Comparison of ENCODE assay signal across 2 cellular contexts in the genomic region with DNA sequence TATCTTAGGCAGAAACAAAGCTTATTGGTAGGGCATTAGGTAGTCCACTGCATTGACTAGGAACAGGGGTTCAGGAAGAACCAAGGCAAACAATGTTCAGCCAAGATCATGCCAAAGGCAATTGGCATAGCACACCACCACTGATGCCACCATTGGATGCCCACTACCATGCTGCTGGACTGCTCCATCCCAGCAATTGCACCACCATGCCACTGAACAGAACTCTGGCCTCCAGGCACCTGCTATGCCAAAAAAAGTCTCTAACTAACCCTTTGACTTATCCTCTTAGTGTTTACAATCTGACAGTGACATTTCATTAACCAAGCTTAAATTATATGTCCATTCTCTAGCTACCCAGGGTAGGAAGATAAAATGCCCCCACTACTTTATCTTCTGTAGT.
TF ChIP-seq lines count a peak whose summit lies in the region.

No MANE protein-coding gene starts in this region.

TF ChIP-seq in liver, 16 proteins besides CTCF, POLR2A, EP300 and RAD21 (continued from another document):
- TF ChIP-seq, protein P1, sequence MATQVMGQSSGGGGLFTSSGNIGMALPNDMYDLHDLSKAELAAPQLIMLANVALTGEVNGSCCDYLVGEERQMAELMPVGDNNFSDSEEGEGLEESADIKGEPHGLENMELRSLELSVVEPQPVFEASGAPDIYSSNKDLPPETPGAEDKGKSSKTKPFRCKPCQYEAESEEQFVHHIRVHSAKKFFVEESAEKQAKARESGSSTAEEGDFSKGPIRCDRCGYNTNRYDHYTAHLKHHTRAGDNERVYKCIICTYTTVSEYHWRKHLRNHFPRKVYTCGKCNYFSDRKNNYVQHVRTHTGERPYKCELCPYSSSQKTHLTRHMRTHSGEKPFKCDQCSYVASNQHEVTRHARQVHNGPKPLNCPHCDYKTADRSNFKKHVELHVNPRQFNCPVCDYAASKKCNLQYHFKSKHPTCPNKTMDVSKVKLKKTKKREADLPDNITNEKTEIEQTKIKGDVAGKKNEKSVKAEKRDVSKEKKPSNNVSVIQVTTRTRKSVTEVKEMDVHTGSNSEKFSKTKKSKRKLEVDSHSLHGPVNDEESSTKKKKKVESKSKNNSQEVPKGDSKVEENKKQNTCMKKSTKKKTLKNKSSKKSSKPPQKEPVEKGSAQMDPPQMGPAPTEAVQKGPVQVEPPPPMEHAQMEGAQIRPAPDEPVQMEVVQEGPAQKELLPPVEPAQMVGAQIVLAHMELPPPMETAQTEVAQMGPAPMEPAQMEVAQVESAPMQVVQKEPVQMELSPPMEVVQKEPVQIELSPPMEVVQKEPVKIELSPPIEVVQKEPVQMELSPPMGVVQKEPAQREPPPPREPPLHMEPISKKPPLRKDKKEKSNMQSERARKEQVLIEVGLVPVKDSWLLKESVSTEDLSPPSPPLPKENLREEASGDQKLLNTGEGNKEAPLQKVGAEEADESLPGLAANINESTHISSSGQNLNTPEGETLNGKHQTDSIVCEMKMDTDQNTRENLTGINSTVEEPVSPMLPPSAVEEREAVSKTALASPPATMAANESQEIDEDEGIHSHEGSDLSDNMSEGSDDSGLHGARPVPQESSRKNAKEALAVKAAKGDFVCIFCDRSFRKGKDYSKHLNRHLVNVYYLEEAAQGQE (IDR thresholded peaks at IDR 0.05) = peak; percentile 38
- TF ChIP-seq FOXA2 (IDR thresholded peaks at IDR 0.05) = peak; percentile 40
- TF ChIP-seq TAF1 (conservative IDR thresholded peaks at IDR 0.05) = no peak
- peak in 1 of 2 donors; percentile 46 for TF ChIP-seq RXRA (IDR thresholded peaks at IDR 0.05)
- no peak for TF ChIP-seq JUND (IDR thresholded peaks at IDR 0.05)
- TF ChIP-seq, protein P2, sequence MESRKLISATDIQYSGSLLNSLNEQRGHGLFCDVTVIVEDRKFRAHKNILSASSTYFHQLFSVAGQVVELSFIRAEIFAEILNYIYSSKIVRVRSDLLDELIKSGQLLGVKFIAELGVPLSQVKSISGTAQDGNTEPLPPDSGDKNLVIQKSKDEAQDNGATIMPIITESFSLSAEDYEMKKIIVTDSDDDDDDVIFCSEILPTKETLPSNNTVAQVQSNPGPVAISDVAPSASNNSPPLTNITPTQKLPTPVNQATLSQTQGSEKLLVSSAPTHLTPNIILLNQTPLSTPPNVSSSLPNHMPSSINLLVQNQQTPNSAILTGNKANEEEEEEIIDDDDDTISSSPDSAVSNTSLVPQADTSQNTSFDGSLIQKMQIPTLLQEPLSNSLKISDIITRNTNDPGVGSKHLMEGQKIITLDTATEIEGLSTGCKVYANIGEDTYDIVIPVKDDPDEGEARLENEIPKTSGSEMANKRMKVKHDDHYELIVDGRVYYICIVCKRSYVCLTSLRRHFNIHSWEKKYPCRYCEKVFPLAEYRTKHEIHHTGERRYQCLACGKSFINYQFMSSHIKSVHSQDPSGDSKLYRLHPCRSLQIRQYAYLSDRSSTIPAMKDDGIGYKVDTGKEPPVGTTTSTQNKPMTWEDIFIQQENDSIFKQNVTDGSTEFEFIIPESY (IDR thresholded peaks at IDR 0.05) = no peak
- peak; percentile 16 for TF ChIP-seq SP1 (IDR thresholded peaks at IDR 0.05)
- no peak for TF ChIP-seq GABPA (IDR thresholded peaks at IDR 0.05 in 1 of 2, conservative IDR thresholded peaks at IDR 0.05 in 1 of 2)

TF ChIP-seq in HepG2, 621 proteins besides CTCF, POLR2A, EP300 and RAD21 (continued from another document):
- TF ChIP-seq SETDB1 (CRISPR knock-in tag; IDR thresholded peaks at IDR 0.05; ENCODE audit: borderline replicate concordance) (no peak), PCBP1 (IDR thresholded peaks at IDR 0.05; ENCODE audit: borderline replicate concordance, low read depth, low read length) (no peak)
- TF ChIP-seq, protein P3, sequence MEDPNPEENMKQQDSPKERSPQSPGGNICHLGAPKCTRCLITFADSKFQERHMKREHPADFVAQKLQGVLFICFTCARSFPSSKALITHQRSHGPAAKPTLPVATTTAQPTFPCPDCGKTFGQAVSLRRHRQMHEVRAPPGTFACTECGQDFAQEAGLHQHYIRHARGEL (CRISPR knock-in tag; IDR thresholded peaks at IDR 0.05) = no peak
